ENCODE assay signal across 18 cellular contexts in genomic region chr7:2164646-2165045, GRCh38.
A peak's percentile ranks its signal among the peaks of the same experiment; 100 is the strongest.
DNase-seq lines count a peak whose midpoint lies in the region; FAIRE-seq and TF ChIP-seq lines count a peak whose summit lies in the region.
"Had no signal": no experiment of that assay in that cellular context is flagged by ENCODE, and none has a peak within 500 bp of the region (broad histone marks: within the 10 kb centered on the region; RNA-seq: fewer than 3 reads in every experiment).

No MANE protein-coding gene starts in this region.

- H3K27me3 ChIP-seq in ascending aorta (no peaks in the 10 kb centered on the region), Peyer's patch (no peaks in the 10 kb centered on the region)

- H3K4me1 ChIP-seq in HEK293 (ENCODE audit: control insufficient read depth, insufficient read depth, low read length) = peaks cover 12% of the 10 kb centered on the region
- no peaks in the 10 kb centered on the region for H3K4me1 ChIP-seq in ascending aorta
- H3K4me1 ChIP-seq in Peyer's patch = no peaks in the 10 kb centered on the region

- FAIRE-seq in frontal cortex (lab: Jason Lieb, UNC) = no peak
- FAIRE-seq: A549, GM12891, GM18507, H1 had no signal

- CTCF ChIA-PET in HEK293 (lab: Yijun Ruan, JAX) = interaction anchor here (0.8 kb wide), 1 partner anchor 171 kb away, joined by 3 read pairs; no protein-coding TSS in a partner anchor

- H3K36me3 ChIP-seq in HEK293 (ENCODE audit: control insufficient read depth in 2 of 2, insufficient read depth in 1 of 2, low read length in 2 of 2) = peaks cover 0 to 7% of the 10 kb centered on the region in 2 experiments; a peak in 2 of 3 replicates
- peaks cover 0 to 3% of the 10 kb centered on the region in 2 donors for H3K36me3 ChIP-seq in ascending aorta
- no peaks in the 10 kb centered on the region for H3K36me3 ChIP-seq in Peyer's patch

- peak; percentile 6 for DNase-seq in 8988T
- peak; percentile 8 to 10 for DNase-seq in frontal cortex (ENCODE audit: low spot score in 2 of 2)
- peak; percentile 58 for DNase-seq in posterior vena cava (ENCODE audit: low spot score)
- no peak for DNase-seq in central memory CD4-positive, alpha-beta T cell
- no peak for DNase-seq in ascending aorta (ENCODE audit: low spot score in 2 of 2)
- DNase-seq in Peyer's patch = no peak
- DNase-seq: DMS 273 treated with DMSO at 0.1 percent for 48 hours, GDM1, NCI-H1105 treated with DMSO at 0.1 percent for 48 hours, NCI-H187, NCI-H526 treated with DMSO at 0.1 percent for 48 hours, SHP77 had no signal

- H3K27ac ChIP-seq in HEK293 (ENCODE audit: extremely low read depth, low read depth, low read length) (no peak overlapping the region), ascending aorta (no peak overlapping the region), Peyer's patch (no peak overlapping the region)
- H3K27ac ChIP-seq: A549, C4-2B had no signal

- H3K9me3 ChIP-seq in HEK293 (ENCODE audit: control insufficient read depth, insufficient read depth, low read depth, low read length) (no peaks in the 10 kb centered on the region), ascending aorta (no peaks in the 10 kb centered on the region), Peyer's patch (no peaks in the 10 kb centered on the region)
- H3K9me3 ChIP-seq: A549 had no signal

- no peak for TF ChIP-seq POLR2A in Peyer's patch (IDR thresholded peaks at IDR 0.05)

- TF ChIP-seq CTCF in HEK293 (tag by site-specific recombination; IDR thresholded peaks at IDR 0.05) = no peak
- no peak for TF ChIP-seq CTCF in ascending aorta (IDR thresholded peaks at IDR 0.05)
- TF ChIP-seq CTCF in Peyer's patch (IDR thresholded peaks at IDR 0.05) = no peak

- no peak overlapping the region for H3K4me3 ChIP-seq in HEK293 (ENCODE audit: low read depth, low read length)
- no peak overlapping the region for H3K4me3 ChIP-seq in ascending aorta
- no peak overlapping the region for H3K4me3 ChIP-seq in Peyer's patch
- H3K4me3 ChIP-seq: A549 had no signal

- intact Hi-C loops in posterior vena cava (cut with DNase I) = no loop called here
- intact Hi-C loops in ascending aorta (cut with DNase I) = no loop called here

- POLR2A ChIA-PET in HEK293 (lab: Yijun Ruan, JAX) = no interaction called here

TF ChIP-seq in HEK293, 187 proteins besides CTCF, POLR2A, EP300 and RAD21:
- TF ChIP-seq ZNF223 (tag by site-specific recombination; IDR thresholded peaks at IDR 0.05) (no peak), ZNF664 (tag by site-specific recombination; IDR thresholded peaks at IDR 0.05) (0 out of 2 replicates have a peak, but pooled peaks have one; percentile 44)

Comparison
In these comparisons a context has a peak if more than half of its experiments do, and no peak if none do; other contexts are left out.
1. DNase-seq: peak in 8988T (single experiment), frontal cortex (2 of 2) and posterior vena cava (single experiment); none in central memory CD4-positive, alpha-beta T cell (single experiment), ascending aorta (0 of 2) and Peyer's patch (0 of 3).